8 cellular contexts compared by ENCODE assay signal in genomic region chr1:148389027-148389339, GRCh38.
DNase-seq lines count a peak whose midpoint lies in the region; ATAC-seq and TF ChIP-seq lines count a peak whose summit lies in the region.

No MANE protein-coding gene starts in this region.

- H3K27ac ChIP-seq in DOHH2 (ENCODE audit: low read depth, low read length) = peak overlapping the region; percentile 61
- no peak overlapping the region for H3K27ac ChIP-seq in SU-DHL-6 (ENCODE audit: low read depth, low read length)
- peak overlapping the region; percentile 89 to 91 (median 90) for H3K27ac ChIP-seq in esophagus squamous epithelium
- H3K27ac ChIP-seq in prostate gland = peak overlapping the region; percentile 84 to 91

- TF ChIP-seq CTCF in DOHH2 (IDR thresholded peaks at IDR 0.05; ENCODE audit: low read depth, low read length, poor library complexity, severe bottlenecking) = no peak
- no peak for TF ChIP-seq CTCF in SU-DHL-6 (IDR thresholded peaks at IDR 0.05; ENCODE audit: insufficient read depth, low read length, poor library complexity, severe bottlenecking)
- no peak for TF ChIP-seq CTCF in esophagus squamous epithelium (IDR thresholded peaks at IDR 0.05)
- no peak for TF ChIP-seq CTCF in prostate gland (IDR thresholded peaks at IDR 0.05)

- no peak overlapping the region for H3K9ac ChIP-seq in SU-DHL-6 (ENCODE audit: low read length)

- no peaks in the 10 kb centered on the region for H3K9me3 ChIP-seq in DOHH2 (ENCODE audit: control insufficient read depth, insufficient read depth, low read length)
- H3K9me3 ChIP-seq in SU-DHL-6 (ENCODE audit: insufficient read depth, low read length) = no peaks in the 10 kb centered on the region
- no peaks in the 10 kb centered on the region for H3K9me3 ChIP-seq in esophagus squamous epithelium
- H3K9me3 ChIP-seq in prostate gland = no peaks in the 10 kb centered on the region

- TF ChIP-seq POLR2A in esophagus squamous epithelium (IDR thresholded peaks at IDR 0.05) = no peak
- TF ChIP-seq POLR2A in prostate gland (IDR thresholded peaks at IDR 0.05) = no peak

- ATAC-seq in HG03432 (IDR thresholded peaks at IDR 0.05; ENCODE audit: unreplicated experiment) = no peak
- no peak for ATAC-seq in GM21825 (IDR thresholded peaks at IDR 0.05; ENCODE audit: unreplicated experiment)
- no peak for ATAC-seq in GM19324 (IDR thresholded peaks at IDR 0.05; ENCODE audit: low FRiP score, unreplicated experiment)

- H3K27me3 ChIP-seq in DOHH2 (ENCODE audit: control insufficient read depth, low read length) = no peaks in the 10 kb centered on the region
- no peaks in the 10 kb centered on the region for H3K27me3 ChIP-seq in SU-DHL-6 (ENCODE audit: low read length)
- H3K27me3 ChIP-seq in esophagus squamous epithelium = no peaks in the 10 kb centered on the region
- H3K27me3 ChIP-seq in prostate gland (replicated peaks; ENCODE audit: insufficient read depth) = no peaks in the 10 kb centered on the region

- intact Hi-C loops in esophagus squamous epithelium (cut with DNase I) (no loop called here), prostate gland (cut with DNase I) (no loop called here)

- no peak for DNase-seq in esophagus squamous epithelium (lab: John Stamatoyannopoulos, UW)
- DNase-seq in prostate gland (ENCODE audit: low spot score) = no peak
- DNase-seq in HPDE6-E6E7 (ENCODE audit: extremely low spot score) = no peak

- H3K79me2 ChIP-seq in DOHH2 (ENCODE audit: control insufficient read depth, low read length) (no peaks in the 10 kb centered on the region), SU-DHL-6 (ENCODE audit: insufficient read depth, low read length) (no peaks in the 10 kb centered on the region)

- no peaks in the 10 kb centered on the region for H3K9me2 ChIP-seq in DOHH2 (replicated peaks; ENCODE audit: control insufficient read depth, low read length)
- H3K9me2 ChIP-seq in SU-DHL-6 (replicated peaks; ENCODE audit: insufficient read depth, low read length) = no peaks in the 10 kb centered on the region

- H4K20me1 ChIP-seq in DOHH2 (ENCODE audit: control insufficient read depth, insufficient read depth, low read depth, low read length) (no peaks in the 10 kb centered on the region), SU-DHL-6 (ENCODE audit: low read depth, low read length) (no peaks in the 10 kb centered on the region)

- H3K4me2 ChIP-seq in DOHH2 (ENCODE audit: low read length) = peak overlapping the region; percentile 84
- peak overlapping the region; percentile 33 for H3K4me2 ChIP-seq in SU-DHL-6 (ENCODE audit: low read depth, low read length, poor library complexity, severe bottlenecking)

- H3K4me3 ChIP-seq in DOHH2 (ENCODE audit: low read length) = peak overlapping the region; percentile 72
- H3K4me3 ChIP-seq in SU-DHL-6 (ENCODE audit: insufficient read depth, low read length, poor library complexity, severe bottlenecking) = peak overlapping the region; percentile 22
- H3K4me3 ChIP-seq in esophagus squamous epithelium = peak overlapping the region; percentile 42 to 70 (median 58)
- peak overlapping the region; percentile 43 to 51 for H3K4me3 ChIP-seq in prostate gland

- H3K36me3 ChIP-seq in DOHH2 (ENCODE audit: control insufficient read depth, low read length) (no peaks in the 10 kb centered on the region), SU-DHL-6 (ENCODE audit: low read length) (no peaks in the 10 kb centered on the region), esophagus squamous epithelium (no peaks in the 10 kb centered on the region), prostate gland (no peaks in the 10 kb centered on the region)

- 16 to 36% methylated on average over 6 of the region's 6 CpGs for WGBS in esophagus squamous epithelium, 2 donors
- 19% methylated on average over 6 of the region's 6 CpGs for WGBS in prostate gland

- H3F3A ChIP-seq in DOHH2 (ENCODE audit: control insufficient read depth, insufficient read depth) (0 out of 2 replicates have a peak, but pooled peaks cover 5% of the 10 kb centered on the region), SU-DHL-6 (ENCODE audit: insufficient read depth) (no peaks in the 10 kb centered on the region)

- peak overlapping the region; percentile 56 for H2AFZ ChIP-seq in SU-DHL-6 (ENCODE audit: low read depth, low read length, severe bottlenecking)

- H3K4me1 ChIP-seq in DOHH2 (ENCODE audit: control insufficient read depth, low read length) = peaks cover 24% of the 10 kb centered on the region
- peaks cover 0 to 7% (median 0%) of the 10 kb centered on the region in 3 donors for H3K4me1 ChIP-seq in esophagus squamous epithelium
- no peaks in the 10 kb centered on the region for H3K4me1 ChIP-seq in prostate gland (replicated peaks)

Comparison
In these comparisons a context has a peak if more than half of its experiments do, and no peak if none do; other contexts are left out.
1. H3K4me3 ChIP-seq: peak in every context shown above with its lines; median percentile 72 in DOHH2; 58 in esophagus squamous epithelium; 47 in prostate gland; 22 in SU-DHL-6.